16 cellular contexts compared by ENCODE assay signal in genomic region chr15:70050447-70050846, GRCh38.
"Had no signal": no experiment of that assay in that cellular context is flagged by ENCODE, and none has a peak within 500 bp of the region (broad histone marks: within the 10 kb centered on the region; RNA-seq: fewer than 3 reads in every experiment).

No MANE protein-coding gene starts in this region.

- DNase-seq: activated CD4-positive, alpha-beta T cell treated with anti-CD3 and anti-CD28 coated beads, Interleukin-2, amount 50 U/mL, for 1 hour; body of pancreas; effector memory CD4-positive, alpha-beta T cell; foreskin keratinocyte; kidney glomerular epithelial cell; stimulated activated CD4-positive, alpha-beta T cell treated with anti-CD3 and anti-CD28 coated beads, Interleukin-2, amount 100 ng/mL, for 48 hours; stimulated activated naive B cell treated with anti-CD40 and anti-IgM and Interleukin-4, amounts not matched to agents 10 μg/mL and 1 μg/mL and 100 μg/mL, for 72 hours; T-helper 2 cell had no signal

- H3K27ac ChIP-seq: body of pancreas, foreskin keratinocyte, pancreas, vagina had no signal

- H3K9me3 ChIP-seq: body of pancreas, pancreas, tibial nerve, vagina had no signal

- H3K27me3 Mint-ChIP-seq: dendritic cell treated with granulocyte-macrophage colony-stimulating factor and Interleukin-4, amounts not matched to agents 40 ng/mL and 50 ng/mL, for 4 days; stimulated activated naive B cell treated with anti-CD40 and anti-IgM and Interleukin-4, amounts not matched to agents 10 μg/mL and 1 μg/mL and 100 μg/mL, for 72 hours had no signal

- H3K4me1 ChIP-seq: body of pancreas, foreskin keratinocyte, pancreas had no signal

- H3K27ac Mint-ChIP-seq: activated T-helper 2 cell treated with anti-CD3 and anti-CD28 coated beads, Interferon-gamma antibody, Interleukin-2, Interleukin-4, amounts not matched to agents 10 μg/mL and 5 μg/mL and 100 μg/mL, durations not matched to agents 14 hours and 24 hours and 36 hours; dendritic cell treated with granulocyte-macrophage colony-stimulating factor and Interleukin-4, amounts not matched to agents 40 ng/mL and 50 ng/mL, for 4 days; mesothelial cell of epicardium; stimulated activated naive B cell treated with anti-CD40 and anti-IgM and Interleukin-4, amounts not matched to agents 10 μg/mL and 1 μg/mL and 100 μg/mL, for 72 hours had no signal

- ATAC-seq: activated naive CD4-positive, alpha-beta T cell treated with anti-CD3 and anti-CD28 coated beads, Interleukin-2, amount 50 U/mL, for 72 hours; body of pancreas; foreskin keratinocyte; pancreas; stimulated activated naive B cell treated with anti-CD40 and anti-IgM and Interleukin-4, amounts not matched to agents 10 μg/mL and 1 μg/mL and 100 μg/mL, for 72 hours had no signal

- H3K4me3 Mint-ChIP-seq: dendritic cell treated with granulocyte-macrophage colony-stimulating factor and Interleukin-4, amounts not matched to agents 40 ng/mL and 50 ng/mL, for 4 days; mesothelial cell of epicardium; neural crest cell; stimulated activated naive B cell treated with anti-CD40 and anti-IgM and Interleukin-4, amounts not matched to agents 10 μg/mL and 1 μg/mL and 100 μg/mL, for 72 hours had no signal

- H3K4me3 ChIP-seq: body of pancreas, pancreas, tibial nerve, vagina had no signal

- H3K9me3 Mint-ChIP-seq: activated naive CD4-positive, alpha-beta T cell treated with anti-CD3 and anti-CD28 coated beads, Interleukin-2, amount 50 U/mL, for 72 hours; activated T-helper 2 cell treated with anti-CD3 and anti-CD28 coated beads, Interferon-gamma antibody, Interleukin-2, Interleukin-4, amounts not matched to agents 10 μg/mL and 5 μg/mL and 100 μg/mL, durations not matched to agents 14 hours and 24 hours and 36 hours; dendritic cell treated with granulocyte-macrophage colony-stimulating factor and Interleukin-4, amounts not matched to agents 40 ng/mL and 50 ng/mL, for 4 days; mesothelial cell of epicardium; neural crest cell; stimulated activated naive B cell treated with anti-CD40 and anti-IgM and Interleukin-4, amounts not matched to agents 10 μg/mL and 1 μg/mL and 100 μg/mL, for 72 hours had no signal

- H3K27me3 ChIP-seq: body of pancreas, foreskin keratinocyte, pancreas, tibial nerve, vagina had no signal

- H3K4me1 Mint-ChIP-seq: stimulated activated naive B cell treated with anti-CD40 and anti-IgM and Interleukin-4, amounts not matched to agents 10 μg/mL and 1 μg/mL and 100 μg/mL, for 72 hours had no signal
